In the genomic region with DNA sequence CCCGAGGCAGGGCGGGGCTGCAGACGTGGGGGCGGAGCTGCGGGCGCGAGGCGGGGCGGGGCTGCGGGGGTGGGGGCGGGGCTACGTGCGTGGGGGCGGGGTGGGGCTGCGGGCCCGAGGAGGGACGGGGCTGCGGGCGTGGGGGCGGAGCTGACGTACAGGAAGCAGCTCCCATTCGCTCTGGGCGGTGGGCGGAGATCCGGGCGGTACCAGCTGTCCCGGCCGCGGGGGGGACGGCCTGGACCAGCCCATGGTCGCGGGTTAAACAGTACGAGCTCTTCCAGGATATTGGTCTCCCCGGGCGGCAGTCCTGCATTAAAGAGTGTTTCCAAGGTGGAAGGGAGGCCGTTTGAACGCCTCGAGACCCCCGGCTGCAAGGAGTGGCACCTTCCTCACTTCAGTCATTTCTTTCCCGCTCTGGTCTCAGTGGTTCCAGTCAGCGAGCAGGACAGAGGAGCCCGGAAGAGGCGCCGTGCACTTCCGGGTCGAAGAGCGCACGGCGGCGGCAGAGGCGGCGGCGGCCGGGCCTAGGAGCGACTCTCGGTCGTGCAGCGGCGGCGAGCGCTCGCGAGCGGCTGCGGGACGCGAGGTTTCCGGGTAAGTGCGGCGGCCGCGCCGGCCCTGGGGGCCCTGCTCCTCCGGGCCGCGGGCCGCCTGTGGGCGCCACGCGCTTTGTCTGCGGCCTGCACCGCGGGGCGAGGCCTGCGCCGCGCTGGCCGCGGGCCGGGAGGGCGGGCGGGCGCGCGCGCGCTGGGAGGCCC, we compare ENCODE assay signal across 8 cellular contexts. TPM values are rescaled to one million over a fixed set of nuclear protein-coding genes. Genes with fewer than 3 reads are reported as not detected.
DNase-seq lines count a peak whose midpoint lies in the region; ATAC-seq and TF ChIP-seq lines count a peak whose summit lies in the region.

A gene with protein sequence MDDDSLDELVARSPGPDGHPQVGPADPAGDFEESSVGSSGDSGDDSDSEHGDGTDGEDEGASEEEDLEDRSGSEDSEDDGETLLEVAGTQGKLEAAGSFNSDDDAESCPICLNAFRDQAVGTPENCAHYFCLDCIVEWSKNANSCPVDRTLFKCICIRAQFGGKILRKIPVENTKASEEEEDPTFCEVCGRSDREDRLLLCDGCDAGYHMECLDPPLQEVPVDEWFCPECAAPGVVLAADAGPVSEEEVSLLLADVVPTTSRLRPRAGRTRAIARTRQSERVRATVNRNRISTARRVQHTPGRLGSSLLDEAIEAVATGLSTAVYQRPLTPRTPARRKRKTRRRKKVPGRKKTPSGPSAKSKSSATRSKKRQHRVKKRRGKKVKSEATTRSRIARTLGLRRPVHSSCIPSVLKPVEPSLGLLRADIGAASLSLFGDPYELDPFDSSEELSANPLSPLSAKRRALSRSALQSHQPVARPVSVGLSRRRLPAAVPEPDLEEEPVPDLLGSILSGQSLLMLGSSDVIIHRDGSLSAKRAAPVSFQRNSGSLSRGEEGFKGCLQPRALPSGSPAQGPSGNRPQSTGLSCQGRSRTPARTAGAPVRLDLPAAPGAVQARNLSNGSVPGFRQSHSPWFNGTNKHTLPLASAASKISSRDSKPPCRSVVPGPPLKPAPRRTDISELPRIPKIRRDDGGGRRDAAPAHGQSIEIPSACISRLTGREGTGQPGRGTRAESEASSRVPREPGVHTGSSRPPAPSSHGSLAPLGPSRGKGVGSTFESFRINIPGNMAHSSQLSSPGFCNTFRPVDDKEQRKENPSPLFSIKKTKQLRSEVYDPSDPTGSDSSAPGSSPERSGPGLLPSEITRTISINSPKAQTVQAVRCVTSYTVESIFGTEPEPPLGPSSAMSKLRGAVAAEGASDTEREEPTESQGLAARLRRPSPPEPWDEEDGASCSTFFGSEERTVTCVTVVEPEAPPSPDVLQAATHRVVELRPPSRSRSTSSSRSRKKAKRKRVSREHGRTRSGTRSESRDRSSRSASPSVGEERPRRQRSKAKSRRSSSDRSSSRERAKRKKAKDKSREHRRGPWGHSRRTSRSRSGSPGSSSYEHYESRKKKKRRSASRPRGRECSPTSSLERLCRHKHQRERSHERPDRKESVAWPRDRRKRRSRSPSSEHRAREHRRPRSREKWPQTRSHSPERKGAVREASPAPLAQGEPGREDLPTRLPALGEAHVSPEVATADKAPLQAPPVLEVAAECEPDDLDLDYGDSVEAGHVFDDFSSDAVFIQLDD (N-terminal part only) (plus strand): TSS at position 475 of the 761 bp plus-strand sequence. CDS start 5,043 bp downstream, outside the sequence.

- intact Hi-C loops in left lung (cut with DNase I): no loop called here

- TF ChIP-seq CTCF in left lung (IDR thresholded peaks at IDR 0.05): no peak

- H3K9me3 ChIP-seq in left lung: no peaks in the 10 kb centered on the region

- peaks cover 4 to 22% of the 10 kb centered on the region in 2 donors for H3K27me3 ChIP-seq in left lung

- DNase-seq in C1 segment of cervical spinal cord (lab: John Stamatoyannopoulos, UW) (peak; percentile 80 to 98 (median 94)), NCI-H748 (lab: John Stamatoyannopoulos, UW; ENCODE audit: unreplicated experiment) (peak; percentile 93), dedifferentiated amniotic fluid mesenchymal stem cell (ENCODE audit: extremely low spot score) (peak; percentile 91), left lung (peak; percentile 97 to 98)
- DNase-seq in activated CD4-positive, alpha-beta T cell treated with anti-CD3 and anti-CD28 coated beads, Interleukin-2, amount 50 U/mL, for 1 hour: peak; percentile 96
- DNase-seq in stimulated activated CD4-positive, alpha-beta T cell treated with anti-CD3 and anti-CD28 coated beads, Interleukin-2, amount 100 ng/mL, for 4 hours (ENCODE audit: low read depth): peak; percentile 96

- peaks cover 25 to 66% of the 10 kb centered on the region in 2 donors for H3K4me1 ChIP-seq in left lung

- no peaks in the 10 kb centered on the region for H3K36me3 ChIP-seq in left lung

- H3K27ac ChIP-seq in left lung: peak within 1 kb of the TSS; percentile 87 to 95

- H3K4me3 ChIP-seq in left lung: peak within 1 kb of the TSS; percentile 76

- peak; percentile 78 for ATAC-seq in GM19372 (IDR thresholded peaks at IDR 0.05; ENCODE audit: low read depth, unreplicated experiment)
- peak; percentile 83 for ATAC-seq in HG03521 (IDR thresholded peaks at IDR 0.05; ENCODE audit: unreplicated experiment)
- ATAC-seq in left lung: peak; percentile 90

RNA-seq across cellular contexts. Expression of the gene that starts here (rescaled TPM):
- 10 to 100 TPM; 23.9 to 32.7 TPM for total RNA-seq in left lung

Comparison
In these comparisons a context has a peak if more than half of its experiments do, and no peak if none do; other contexts are left out.
1. Peak in every context shown above with its lines: DNase-seq, ATAC-seq, H3K4me3 ChIP-seq and H3K27ac ChIP-seq.